8 cellular contexts compared by ENCODE assay signal in genomic region chr2:172465417-172466334, GRCh38. TPM values are rescaled to one million over a fixed set of nuclear protein-coding genes. Genes with fewer than 3 reads are reported as not detected.
DNase-seq lines count a peak whose midpoint lies in the region; ATAC-seq and TF ChIP-seq lines count a peak whose summit lies in the region.

No MANE protein-coding gene starts in this region.

- H3K27ac ChIP-seq in endodermal cell (ENCODE audit: low read depth, low read length) = no peak overlapping the region
- H3K27ac ChIP-seq in mucosa of rectum (ENCODE audit: low read depth in 2 of 2, low read length in 2 of 2) = peak overlapping the region; percentile 91 to 92

- H3K4me1 Mint-ChIP-seq in endodermal cell = peaks cover 19% of the 10 kb centered on the region

- no peaks in the 10 kb centered on the region for H3K9me3 Mint-ChIP-seq in endodermal cell

- H3K4me1 ChIP-seq in endodermal cell (ENCODE audit: control insufficient read depth, insufficient read depth, low read length) (peaks cover 12% of the 10 kb centered on the region), mucosa of rectum (ENCODE audit: control insufficient read depth in 2 of 2, insufficient read depth in 2 of 2, low read length in 2 of 2) (peaks cover 45 to 49% of the 10 kb centered on the region in 2 donors)

- peak; percentile 90 for TF ChIP-seq CTCF in endodermal cell (conservative IDR thresholded peaks at IDR 0.05)

- no peak for ATAC-seq in GM19397 (IDR thresholded peaks at IDR 0.05; ENCODE audit: unreplicated experiment)

- H3K4me3 ChIP-seq in endodermal cell (ENCODE audit: low read length) = no peak overlapping the region
- H3K4me3 ChIP-seq in mucosa of rectum (ENCODE audit: low read length in 2 of 2) = peak overlapping the region; percentile 28 to 54

- WGBS in endodermal cell (ENCODE audit: insufficient coverage in 1 of 2, insufficient read length in 1 of 2), 2 experiments = 66 to 77% methylated on average over 14 to 24 of the region's 24 CpGs

- no peak overlapping the region for H3K4me3 Mint-ChIP-seq in endodermal cell

- H3K27me3 Mint-ChIP-seq in endodermal cell (ENCODE audit: insufficient read depth) = peaks cover 32% of the 10 kb centered on the region

- H3K9me3 ChIP-seq in endodermal cell (ENCODE audit: control insufficient read depth, low read length) = no peaks in the 10 kb centered on the region
- no peaks in the 10 kb centered on the region for H3K9me3 ChIP-seq in mucosa of rectum (ENCODE audit: control insufficient read depth in 2 of 2, low read length in 2 of 2)

- H3K36me3 ChIP-seq in endodermal cell (ENCODE audit: control insufficient read depth, insufficient read depth, low read length) (peaks cover 17% of the 10 kb centered on the region), mucosa of rectum (ENCODE audit: control insufficient read depth in 2 of 2, insufficient read depth in 2 of 2, low read length in 2 of 2) (peaks cover 10 to 15% of the 10 kb centered on the region in 2 donors)

- H3K9ac ChIP-seq in endodermal cell (ENCODE audit: extremely low read depth, low read length, poor library complexity, severe bottlenecking) (no peak overlapping the region), mucosa of rectum (ENCODE audit: low read depth in 1 of 2, low read length in 2 of 2) (peak overlapping the region; percentile 27 to 46)

- no peak overlapping the region for H3K27ac Mint-ChIP-seq in endodermal cell

- H3K36me3 Mint-ChIP-seq in endodermal cell (ENCODE audit: low read depth) = peaks cover 2% of the 10 kb centered on the region

- peak; percentile 96 for DNase-seq in DMS53 (lab: John Stamatoyannopoulos, UW)
- peak; percentile 84 for DNase-seq in HS-5 (ENCODE audit: low read depth)
- peak; percentile 65 for DNase-seq in NOMO-1 treated with dmso at 0.1 percent for 144 hours (lab: John Stamatoyannopoulos, UW; ENCODE audit: unreplicated experiment)
- DNase-seq in activated CD8-positive, alpha-beta memory T cell treated with anti-CD3 and anti-CD28 coated beads for 4 hours (ENCODE audit: low read depth in 2 of 2) = peak; percentile 57 to 61
- peak; percentile 85 for DNase-seq in endodermal cell
- DNase-seq in stimulated activated CD8-positive, alpha-beta memory T cell treated with anti-CD3 and anti-CD28 coated beads, Interleukin-4, amount 100 ng/mL, for 48 hours = peak; percentile 78

- H3K27me3 ChIP-seq in endodermal cell (ENCODE audit: control insufficient read depth, insufficient read depth, low read length, poor library complexity, severe bottlenecking) (no peaks in the 10 kb centered on the region), mucosa of rectum (ENCODE audit: control insufficient read depth in 2 of 2, insufficient read depth in 2 of 2, low read length in 2 of 2) (no peaks in the 10 kb centered on the region)

RNA-seq across cellular contexts. Expression of gene ITGA6, which starts 38.3 kb away (rescaled TPM):
- total RNA-seq in endodermal cell = 10 to 100 TPM; 35.8 to 45.7 TPM
- polyA plus RNA-seq in endodermal cell (2013, experiment 1 of 2) = 46.1 TPM
- polyA plus RNA-seq in endodermal cell (2013, experiment 2 of 2) = 43.2 TPM
